In genomic region chr11:47514825-47515647, GRCh38 we compare ENCODE assay signal across 8 cellular contexts. TPM values are rescaled to one million over a fixed set of nuclear protein-coding genes. Genes with fewer than 3 reads are reported as not detected.
DNase-seq lines count a peak whose midpoint lies in the region; ATAC-seq and TF ChIP-seq lines count a peak whose summit lies in the region.

No MANE protein-coding gene starts in this region.

- no peak overlapping the region for H3K4me3 ChIP-seq in AG10803 (ENCODE audit: low read length)
- H3K4me3 ChIP-seq in hepatocyte, result no peak overlapping the region

- H3K27me3 ChIP-seq in hepatocyte, result no peaks in the 10 kb centered on the region

- H3K9me3 Mint-ChIP-seq in activated naive CD4-positive, alpha-beta T cell treated with anti-CD3 and anti-CD28 coated beads, Interleukin-2, amount 50 U/mL, for 24 hours, result no peaks in the 10 kb centered on the region

- ATAC-seq in GM21360 (IDR thresholded peaks at IDR 0.05; ENCODE audit: unreplicated experiment), result peak; percentile 41

- no peak overlapping the region for H3K4me2 ChIP-seq in hepatocyte

- peaks cover 99% of the 10 kb centered on the region for H3K79me2 ChIP-seq in hepatocyte

- H3K36me3 Mint-ChIP-seq in activated naive CD4-positive, alpha-beta T cell treated with anti-CD3 and anti-CD28 coated beads, Interleukin-2, amount 50 U/mL, for 24 hours, result peaks cover 3% of the 10 kb centered on the region

- H3K4me1 ChIP-seq in hepatocyte (ENCODE audit: insufficient read depth), result peaks cover 25% of the 10 kb centered on the region

- H3K4me1 Mint-ChIP-seq in activated naive CD4-positive, alpha-beta T cell treated with anti-CD3 and anti-CD28 coated beads, Interleukin-2, amount 50 U/mL, for 24 hours, result peaks cover 82% of the 10 kb centered on the region

- H3K4me3 Mint-ChIP-seq in activated naive CD4-positive, alpha-beta T cell treated with anti-CD3 and anti-CD28 coated beads, Interleukin-2, amount 50 U/mL, for 24 hours, result peak overlapping the region; percentile 63

- H3K9me2 ChIP-seq in hepatocyte (replicated peaks; ENCODE audit: insufficient read depth), result no peaks in the 10 kb centered on the region

- H4K20me1 ChIP-seq in hepatocyte (ENCODE audit: insufficient read depth, poor library complexity, severe bottlenecking), result peaks cover 59% of the 10 kb centered on the region

- peak overlapping the region; percentile 90 for H3K27ac Mint-ChIP-seq in activated naive CD4-positive, alpha-beta T cell treated with anti-CD3 and anti-CD28 coated beads, Interleukin-2, amount 50 U/mL, for 24 hours

- WGBS in hepatocyte (ENCODE audit: low lambda C conversion rate, missing lambda C conversion rate), result 77% methylated on average over 5 of the region's 5 CpGs

- no peak overlapping the region for H2AFZ ChIP-seq in hepatocyte

- H3K9me3 ChIP-seq in hepatocyte (ENCODE audit: low read depth), result no peaks in the 10 kb centered on the region

- DNase-seq in AG10803 (ENCODE audit: low read depth), result peak; percentile 74
- peak; percentile 36 for DNase-seq in NCI-H1694 treated with DMSO at 0.1 percent for 48 hours (lab: John Stamatoyannopoulos, UW)
- DNase-seq in hepatocyte (ENCODE audit: low spot score), result peak; percentile 34
- DNase-seq in stimulated activated CD8-positive, alpha-beta memory T cell treated with anti-CD3 and anti-CD28 coated beads, Interleukin-2, amount 100 ng/mL, for 48 hours (ENCODE audit: low read depth in 2 of 2), result peak; percentile 10 to 28
- no peak for DNase-seq in putamen (ENCODE audit: low spot score)
- DNase-seq in NCI-H82 treated with DMSO at 0.1 percent for 48 hours (lab: John Stamatoyannopoulos, UW; ENCODE audit: unreplicated experiment), result no peak

- H3K27me3 Mint-ChIP-seq in activated naive CD4-positive, alpha-beta T cell treated with anti-CD3 and anti-CD28 coated beads, Interleukin-2, amount 50 U/mL, for 24 hours, result no peaks in the 10 kb centered on the region

- no peak overlapping the region for H3K27ac ChIP-seq in hepatocyte

- H3K36me3 ChIP-seq in hepatocyte (replicated peaks; ENCODE audit: insufficient read depth, low read depth), result no peaks in the 10 kb centered on the region

- TF ChIP-seq CTCF in AG10803 (conservative IDR thresholded peaks at IDR 0.05; ENCODE audit: low read length) (no peak), hepatocyte (IDR thresholded peaks at IDR 0.05; ENCODE audit: poor library complexity) (no peak)

RNA-seq across cellular contexts. Expression of gene CELF1, which starts 37.9 kb away (rescaled TPM):
- 82.7 and 84.6 TPM in 2 replicates for total RNA-seq in hepatocyte
- 59.1 and 70.3 TPM in 2 replicates for polyA plus RNA-seq in hepatocyte

RNA-seq across cellular contexts. Expression of gene PTPMT1, which starts 50.4 kb away (rescaled TPM):
- total RNA-seq in hepatocyte, result 112 and 120 TPM in 2 replicates
- polyA plus RNA-seq in hepatocyte, result 100 and 108 TPM in 2 replicates

Comparison
In these comparisons a context has a peak if more than half of its experiments do, and no peak if none do; other contexts are left out.
1. DNase-seq: peak in AG10803 (single experiment), NCI-H1694 treated with DMSO at 0.1 percent for 48 hours (single experiment), hepatocyte (single experiment) and stimulated activated CD8-positive, alpha-beta memory T cell treated with anti-CD3 and anti-CD28 coated beads, Interleukin-2, amount 100 ng/mL, for 48 hours (2 of 2); none in putamen (single experiment) and NCI-H82 treated with DMSO at 0.1 percent for 48 hours (single experiment).